Comparison of ENCODE assay signal across 22 cellular contexts in genomic region chr22:32677876-32678275, GRCh38.
A peak's percentile ranks its signal among the peaks of the same experiment; 100 is the strongest.
DNase-seq lines count a peak whose midpoint lies in the region; ATAC-seq and TF ChIP-seq lines count a peak whose summit lies in the region.
"Had no signal": no experiment of that assay in that cellular context is flagged by ENCODE, and none has a peak within 500 bp of the region (broad histone marks: within the 10 kb centered on the region; RNA-seq: fewer than 3 reads in every experiment).

No MANE protein-coding gene starts in this region.

- H3K27me3 ChIP-seq in mammary epithelial cell (ENCODE audit: insufficient read depth, low read length) (no peaks in the 10 kb centered on the region), PC-9 (ENCODE audit: insufficient read depth, low read depth) (no peaks in the 10 kb centered on the region), trophoblast cell (ENCODE audit: insufficient read depth, low read length) (no peaks in the 10 kb centered on the region)
- H3K27me3 ChIP-seq in CD8-positive, alpha-beta T cell (ENCODE audit: insufficient read depth, low read length): no peaks in the 10 kb centered on the region
- H3K27me3 ChIP-seq: BLaER1 had no signal

- H3K27ac Mint-ChIP-seq in MCF 10A (ENCODE audit: low read depth, unreplicated experiment): no peak overlapping the region
- no peak overlapping the region for H3K27ac Mint-ChIP-seq in CD8-positive, alpha-beta T cell
- H3K27ac Mint-ChIP-seq: B cell; CD8-positive, alpha-beta memory T cell; GM23338; H9 had no signal

- in situ Hi-C loops in mammary epithelial cell (cut with MboI; ENCODE audit: low sequenced_read_pairs in 2 of 2): no loop called here

- no peak overlapping the region for H3K14ac ChIP-seq in trophoblast cell (ENCODE audit: low read length)

- POLR2A ChIA-PET in MCF 10A (lab: Yijun Ruan, JAX) (interaction anchor here (0.9 to 2.4 kb wide), 5 partner anchors 12 to 46 kb away, joined by 3 to 7 read pairs (median 6); no protein-coding TSS in a partner anchor), PC-9 (lab: Charles Lee; ENCODE audit: unreplicated experiment) (no interaction called here)
- POLR2A ChIA-PET in CD8-positive, alpha-beta T cell (lab: Charles Lee): no interaction called here

- H3K4me1 ChIP-seq in mammary epithelial cell (ENCODE audit: insufficient read depth, low read length) (no peaks in the 10 kb centered on the region), PC-9 (replicated peaks; ENCODE audit: insufficient read depth) (peaks cover 72% of the 10 kb centered on the region), trophoblast cell (ENCODE audit: control insufficient read depth in 1 of 2, insufficient read depth in 2 of 2, low read length in 2 of 2) (peaks cover 0 to 4% of the 10 kb centered on the region in 2 experiments)
- no peaks in the 10 kb centered on the region for H3K4me1 ChIP-seq in CD8-positive, alpha-beta T cell (ENCODE audit: insufficient read depth, low read length)

- TF ChIP-seq CTCF in mammary epithelial cell (conservative IDR thresholded peaks at IDR 0.05 in 1 of 2, IDR thresholded peaks at IDR 0.05 in 1 of 2; ENCODE audit: extremely low read depth in 1 of 2, insufficient read depth in 1 of 2, low read depth in 1 of 2, low read length in 2 of 2) (no peak), MCF 10A (IDR thresholded peaks at IDR 0.05; ENCODE audit: unreplicated experiment) (no peak), PC-9 (conservative IDR thresholded peaks at IDR 0.05) (no peak), epithelial cell of esophagus (IDR thresholded peaks at IDR 0.05; ENCODE audit: insufficient read depth, low read depth, low read length, missing control alignments) (no peak)
- TF ChIP-seq CTCF in CD8-positive, alpha-beta T cell (IDR thresholded peaks at IDR 0.05): no peak

- CTCF ChIA-PET in mammary epithelial cell (lab: Charles Lee; ENCODE audit: low non-redundant PET): no interaction called here
- CTCF ChIA-PET in MCF 10A (lab: Yijun Ruan, JAX): interaction anchor here (0.7 to 1.0 kb wide), 3 partner anchors 12 to 122 kb away, joined by 3 read pairs; no protein-coding TSS in a partner anchor
- CTCF ChIA-PET in PC-9 (lab: Charles Lee): no interaction called here
- CTCF ChIA-PET in CD8-positive, alpha-beta T cell (lab: Charles Lee): no interaction called here

- peaks cover 32% of the 10 kb centered on the region for H3F3A ChIP-seq in PC-9 (ENCODE audit: insufficient read depth, low read depth)

- ATAC-seq in HG02973 (IDR thresholded peaks at IDR 0.05; ENCODE audit: unreplicated experiment) (no peak), GM21423 (IDR thresholded peaks at IDR 0.05; ENCODE audit: unreplicated experiment) (no peak)
- ATAC-seq in CD8-positive, alpha-beta T cell: no peak
- ATAC-seq: GM12878, GM23338, HCT116 had no signal

- H3K23ac ChIP-seq in trophoblast cell (ENCODE audit: low read length): no peak overlapping the region

- H3K4me1 Mint-ChIP-seq in MCF 10A (ENCODE audit: insufficient read depth, unreplicated experiment): peaks cover 10% of the 10 kb centered on the region
- no peaks in the 10 kb centered on the region for H3K4me1 Mint-ChIP-seq in CD8-positive, alpha-beta T cell (ENCODE audit: low read depth)
- H3K4me1 Mint-ChIP-seq: B cell; CD4-positive, CD25-positive, alpha-beta regulatory T cell; CD8-positive, alpha-beta memory T cell; GM23338; H9 had no signal

- H3K79me2 ChIP-seq in mammary epithelial cell (ENCODE audit: insufficient read depth, low read length) (no peaks in the 10 kb centered on the region), PC-9 (ENCODE audit: low read depth) (no peaks in the 10 kb centered on the region), trophoblast cell (ENCODE audit: control insufficient read depth, insufficient read depth, low read length, poor library complexity) (no peaks in the 10 kb centered on the region)

- intact Hi-C loops in mammary epithelial cell (cut with micrococcal nuclease) (no loop called here), MCF 10A (cut with micrococcal nuclease) (no loop called here), PC-9 (cut with micrococcal nuclease; ENCODE audit: unreplicated experiment) (no loop called here)
- intact Hi-C loops in CD8-positive, alpha-beta T cell (cut with DNase I, micrococcal nuclease): no loop called here

- no peak overlapping the region for H2BK12ac ChIP-seq in trophoblast cell (ENCODE audit: low read length)

- no peak overlapping the region for H3K4me3 Mint-ChIP-seq in MCF 10A (ENCODE audit: unreplicated experiment)
- H3K4me3 Mint-ChIP-seq in CD8-positive, alpha-beta T cell: no peak overlapping the region
- H3K4me3 Mint-ChIP-seq: B cell; CD4-positive, CD25-positive, alpha-beta regulatory T cell; CD8-positive, alpha-beta memory T cell; GM23338; H9 had no signal

- H3K79me1 ChIP-seq in trophoblast cell (ENCODE audit: low read length): no peaks in the 10 kb centered on the region

- H2AK5ac ChIP-seq in trophoblast cell (ENCODE audit: low read length): peak overlapping the region; percentile 40

- H3K4ac ChIP-seq in trophoblast cell (ENCODE audit: low read depth, low read length): no peak overlapping the region

- peaks cover 7% of the 10 kb centered on the region for H3K9me3 Mint-ChIP-seq in MCF 10A (ENCODE audit: unreplicated experiment)
- H3K9me3 Mint-ChIP-seq in CD8-positive, alpha-beta T cell: no peaks in the 10 kb centered on the region

- H3K36me3 ChIP-seq in mammary epithelial cell (ENCODE audit: insufficient read depth, low read length) (no peaks in the 10 kb centered on the region), PC-9 (ENCODE audit: low read depth) (no peaks in the 10 kb centered on the region), trophoblast cell (ENCODE audit: control insufficient read depth in 1 of 2, insufficient read depth in 2 of 2, low read length in 2 of 2) (no peaks in the 10 kb centered on the region)
- H3K36me3 ChIP-seq in CD8-positive, alpha-beta T cell (ENCODE audit: insufficient read depth, low read length): no peaks in the 10 kb centered on the region
- H3K36me3 ChIP-seq: BLaER1 had no signal

- H2BK120ac ChIP-seq in trophoblast cell (ENCODE audit: insufficient read depth, low read length, poor library complexity): no peak overlapping the region

- no peaks in the 10 kb centered on the region for H3K36me3 Mint-ChIP-seq in MCF 10A (ENCODE audit: insufficient read depth, unreplicated experiment)
- no peaks in the 10 kb centered on the region for H3K36me3 Mint-ChIP-seq in CD8-positive, alpha-beta T cell
- H3K36me3 Mint-ChIP-seq: CD4-positive, CD25-positive, alpha-beta regulatory T cell; CD8-positive, alpha-beta memory T cell had no signal

- H4K91ac ChIP-seq in trophoblast cell (ENCODE audit: low read depth, low read length): no peak overlapping the region

- no TSS peak for BruUV-seq in mammary epithelial cell (replicated peaks; lab: Mats Ljungman, UMichigan)
- BruUV-seq in MCF 10A (replicated peaks; lab: Mats Ljungman, UMichigan): no TSS peak
- BruUV-seq in PC-9 (replicated peaks; lab: Mats Ljungman, UMichigan): no TSS peak

- no peak overlapping the region for H4K12ac ChIP-seq in trophoblast cell (ENCODE audit: low read depth, low read length)

- H3K4me3 ChIP-seq in mammary epithelial cell (replicated peaks in 1 of 3; ENCODE audit: insufficient read depth in 1 of 3, low read depth in 2 of 3, low read length in 3 of 3) (no peak overlapping the region), PC-9 (no peak overlapping the region), epithelial cell of esophagus (ENCODE audit: low read length) (no peak overlapping the region), trophoblast cell (ENCODE audit: low read depth, low read length) (no peak overlapping the region)
- no peak overlapping the region for H3K4me3 ChIP-seq in CD8-positive, alpha-beta T cell (ENCODE audit: low read depth, low read length)
- H3K4me3 ChIP-seq: BLaER1, GM12878, GM23338 had no signal

- H2AFZ ChIP-seq in mammary epithelial cell (ENCODE audit: low read depth, low read length) (peak overlapping the region; percentile 69), PC-9 (no peak overlapping the region), trophoblast cell (ENCODE audit: insufficient read depth, low read length, poor library complexity) (no peak overlapping the region)
- H2AFZ ChIP-seq: GM23338 had no signal

- H3K9ac ChIP-seq in mammary epithelial cell (ENCODE audit: insufficient read depth, low read length): no peak overlapping the region
- H3K9ac ChIP-seq in trophoblast cell (ENCODE audit: low read length): no peak overlapping the region
- H3K9ac ChIP-seq: BLaER1 had no signal

- peak; percentile 33 for DNase-seq in mammary epithelial cell
- no peak for DNase-seq in MCF 10A (ENCODE audit: unreplicated experiment)
- DNase-seq in PC-9: peak in 1 of 2 experiments; percentile 67
- peak; percentile 62 for DNase-seq in epithelial cell of esophagus (ENCODE audit: low read depth)
- DNase-seq in trophoblast cell: no peak
- DNase-seq in CD8-positive, alpha-beta T cell: no peak
- DNase-seq: CD4-positive, CD25-positive, alpha-beta regulatory T cell; CD8-positive, alpha-beta memory T cell; DMS 273 treated with DMSO at 0.1 percent for 48 hours; DMS79; EL; GDM1; H9 had no signal

- WGBS in mammary epithelial cell (ENCODE audit: low coverage, missing lambda C conversion rate): 46% methylated on average over 1 of the region's 1 CpG
- no CpG with 5 or more reads among the region's 1 CpG for WGBS in trophoblast cell (ENCODE audit: extremely low coverage, insufficient coverage, insufficient read length)

- H4K8ac ChIP-seq in trophoblast cell (ENCODE audit: low read depth, low read length): no peak overlapping the region

- H3K27me3 Mint-ChIP-seq in MCF 10A (ENCODE audit: insufficient read depth, unreplicated experiment): peaks cover 9% of the 10 kb centered on the region
- peaks cover 17% of the 10 kb centered on the region for H3K27me3 Mint-ChIP-seq in CD8-positive, alpha-beta T cell (ENCODE audit: low read depth)

- no peak overlapping the region for H2BK5ac ChIP-seq in trophoblast cell (ENCODE audit: low read depth, low read length, poor library complexity)

- H3K27ac ChIP-seq in mammary epithelial cell (ENCODE audit: insufficient read depth, low read depth, low read length) (no peak overlapping the region), PC-9 (peak overlapping the region; percentile 24; the same call in 1 of the 2 replicates), trophoblast cell (ENCODE audit: low read depth, low read length) (no peak overlapping the region)
- no peak overlapping the region for H3K27ac ChIP-seq in CD8-positive, alpha-beta T cell (ENCODE audit: low read depth, low read length)
- H3K27ac ChIP-seq: 22Rv1, BLaER1, C4-2B had no signal

- dilution Hi-C loops in mammary epithelial cell (cut with HindIII; ENCODE audit: low sequenced_read_pairs): no loop called here

- H3K9me3 ChIP-seq in mammary epithelial cell (replicated peaks; ENCODE audit: insufficient read depth, low read length) (no peaks in the 10 kb centered on the region), PC-9 (ENCODE audit: insufficient read depth, low read depth) (no peaks in the 10 kb centered on the region; the same call in 1 of the 2 replicates), trophoblast cell (ENCODE audit: insufficient read depth, low read depth, low read length) (no peaks in the 10 kb centered on the region)
- H3K9me3 ChIP-seq in CD8-positive, alpha-beta T cell (ENCODE audit: low read length): no peaks in the 10 kb centered on the region
- H3K9me3 ChIP-seq: BLaER1 had no signal

- H4K20me1 ChIP-seq in mammary epithelial cell (ENCODE audit: insufficient read depth, low read length) (no peaks in the 10 kb centered on the region), PC-9 (ENCODE audit: insufficient read depth) (no peaks in the 10 kb centered on the region)
- H4K20me1 ChIP-seq: BLaER1 had no signal

- H3K18ac ChIP-seq in trophoblast cell (ENCODE audit: low read length): no peak overlapping the region

- no peak overlapping the region for H3K4me2 ChIP-seq in mammary epithelial cell (ENCODE audit: insufficient read depth, low read depth, low read length)
- H3K4me2 ChIP-seq in PC-9: no peak overlapping the region
- no peak overlapping the region for H3K4me2 ChIP-seq in trophoblast cell (ENCODE audit: low read length)
- H3K4me2 ChIP-seq: BLaER1, GM23338 had no signal

- H3K9me2 ChIP-seq in PC-9 (ENCODE audit: insufficient read depth): no peaks in the 10 kb centered on the region

Comparison
In these comparisons a context has a peak if more than half of its experiments do, and no peak if none do; other contexts are left out.
1. DNase-seq: peak in mammary epithelial cell (single experiment) and epithelial cell of esophagus (single experiment); none in MCF 10A (single experiment), trophoblast cell (0 of 2) and CD8-positive, alpha-beta T cell (0 of 7).